ENCODE assay signal across 16 cellular contexts in genomic region chr10:77195101-77195500, GRCh38.
A peak's percentile ranks its signal among the peaks of the same experiment; 100 is the strongest.
DNase-seq lines count a peak whose midpoint lies in the region; ATAC-seq and TF ChIP-seq lines count a peak whose summit lies in the region.
"Had no signal": no experiment of that assay in that cellular context is flagged by ENCODE, and none has a peak within 500 bp of the region (broad histone marks: within the 10 kb centered on the region; RNA-seq: fewer than 3 reads in every experiment).

No MANE protein-coding gene starts in this region.

- no peak overlapping the region for H3K4me3 ChIP-seq in brain microvascular endothelial cell (ENCODE audit: low read depth, low read length)
- H3K4me3 ChIP-seq in transverse colon, result no peak overlapping the region
- H3K4me3 ChIP-seq in dorsolateral prefrontal cortex, result no peak overlapping the region

- DNase-seq in HK-2 (ENCODE audit: unreplicated experiment) (peak; percentile 73), brain microvascular endothelial cell (peak; percentile 84), iris pigment epithelial cell (ENCODE audit: low read depth) (peak; percentile 88), transverse colon (no peak), dorsolateral prefrontal cortex (no peak), cerebellar nuclear complex (lab: John Stamatoyannopoulos, UW) (no peak)
- DNase-seq: DMS53; erythroblast; H7; NCI-H1417 treated with DMSO at 0.1 percent for 48 hours; RPMI8226; stimulated activated naive CD4-positive, alpha-beta T cell treated with Interleukin-2 at 50 U/mL for 16 hours had no signal

- intact Hi-C loops in transverse colon (cut with DNase I; ENCODE audit: low total_unique reads) (no loop called here), dorsolateral prefrontal cortex (cut with DNase I) (no loop called here)

- no peak for ATAC-seq in activated CD4-positive, CD25-positive, alpha-beta regulatory T cell treated with anti-CD3 and anti-CD28 coated beads, Interleukin-2, amount 50 U/mL, for 24 hours
- no peak for ATAC-seq in HG03457 (IDR thresholded peaks at IDR 0.05; ENCODE audit: unreplicated experiment)
- ATAC-seq: WTC11 had no signal

- TF ChIP-seq POLR2A in transverse colon (IDR thresholded peaks at IDR 0.05), result no peak

- H3K4me1 ChIP-seq in transverse colon, result peaks cover 0 to 6% (median 2%) of the 10 kb centered on the region in 4 donors

- peak overlapping the region; percentile 65 for H3K27ac ChIP-seq in brain microvascular endothelial cell
- H3K27ac ChIP-seq in transverse colon, result peak overlapping the region; percentile 63 to 84 (median 80)
- no peak overlapping the region for H3K27ac ChIP-seq in dorsolateral prefrontal cortex
- H3K27ac ChIP-seq: HL-60 had no signal

- TF ChIP-seq EP300 in transverse colon (IDR thresholded peaks at IDR 0.05; ENCODE audit: low read depth), result peak; percentile 88

- in situ Hi-C loops in brain microvascular endothelial cell (cut with HindIII; ENCODE audit: low pct_ligation_motif_present, low sequenced_read_pairs), result no loop called here
- in situ Hi-C loops in transverse colon (cut with MboI; ENCODE audit: low pct_ligation_motif_present in 1 of 4, low pct_unique_long_range_greater_than_20kb in 1 of 4, low sequenced_read_pairs in 3 of 4), result loop anchor here in 1 of 4 donors (25.0 kb wide), 1 partner anchor 192 kb away; no protein-coding TSS in a partner anchor

- 43 to 80% methylated on average over 1 to 2 of the region's 2 CpGs for WGBS in transverse colon (ENCODE audit: low coverage in 1 of 2), 2 donors

- H3K27me3 ChIP-seq in brain microvascular endothelial cell (replicated peaks) (no peaks in the 10 kb centered on the region), transverse colon (no peaks in the 10 kb centered on the region), dorsolateral prefrontal cortex (no peaks in the 10 kb centered on the region)

- H3K9me3 ChIP-seq in transverse colon, result no peaks in the 10 kb centered on the region

- TF ChIP-seq CTCF in brain microvascular endothelial cell (IDR thresholded peaks at IDR 0.05; ENCODE audit: low read depth, low read length, missing control alignments), result no peak
- no peak for TF ChIP-seq CTCF in transverse colon (IDR thresholded peaks at IDR 0.05)
- TF ChIP-seq CTCF in dorsolateral prefrontal cortex (IDR thresholded peaks at IDR 0.05 in 54 of 56, conservative IDR thresholded peaks at IDR 0.05 in 2 of 56; ENCODE audit: low read depth in 1 of 56, partially characterized antibody in 56 of 56), result no peak

- H3K36me3 ChIP-seq in brain microvascular endothelial cell (replicated peaks) (no peaks in the 10 kb centered on the region), transverse colon (no peaks in the 10 kb centered on the region)

Comparison
In these comparisons a context has a peak if more than half of its experiments do, and no peak if none do; other contexts are left out.
1. DNase-seq: peak in HK-2 (single experiment), brain microvascular endothelial cell (single experiment) and iris pigment epithelial cell (single experiment); none in transverse colon (single experiment), dorsolateral prefrontal cortex (0 of 10) and cerebellar nuclear complex (0 of 2).
2. H3K27ac ChIP-seq: peak in brain microvascular endothelial cell (single experiment) and transverse colon (4 of 4); none in dorsolateral prefrontal cortex (0 of 59).